In the genomic region with DNA sequence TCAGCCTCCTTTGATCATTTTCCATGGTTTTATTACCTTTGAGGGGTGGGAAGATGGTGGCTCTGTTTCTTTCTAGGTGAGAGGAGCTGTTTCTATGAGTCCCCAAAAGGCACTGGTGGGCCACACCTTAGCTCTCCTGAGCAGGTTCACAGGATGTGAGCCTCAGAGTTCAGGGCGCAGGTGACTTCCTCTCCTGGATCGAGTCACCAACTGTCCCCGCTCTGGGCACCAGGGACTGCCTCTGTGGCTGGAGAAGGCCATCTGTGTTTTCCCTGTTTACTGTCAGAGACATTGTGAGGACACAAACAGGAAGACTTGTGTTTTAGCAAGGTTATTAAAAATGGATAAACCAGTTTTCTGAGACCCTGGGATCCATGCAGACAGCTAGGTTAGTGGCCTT, we compare ENCODE assay signal across 19 cellular contexts.
DNase-seq lines count a peak whose midpoint lies in the region; ATAC-seq and TF ChIP-seq lines count a peak whose summit lies in the region.
"Had no signal": no experiment of that assay in that cellular context is flagged by ENCODE, and none has a peak within 500 bp of the region (broad histone marks: within the 10 kb centered on the region; RNA-seq: fewer than 3 reads in every experiment).

No MANE protein-coding gene starts in this region.

- H3K4me1 ChIP-seq in right atrium auricular region (peaks cover 0 to 4% of the 10 kb centered on the region in 2 donors), heart left ventricle (peaks cover 0 to 27% (median 0%) of the 10 kb centered on the region in 12 donors)
- H3K4me1 ChIP-seq: Peyer's patch, testis had no signal

- DNase-seq in right atrium auricular region (ENCODE audit: low spot score) (peak; percentile 43), heart left ventricle (no peak), glutamatergic neuron (no peak)
- DNase-seq: activated T-cell treated with anti-CD3 and anti-CD28 coated beads, Interleukin-2, amount 50 U/mL, for 1 hour; IMR-90; NCI-H1105 treated with DMSO at 0.1 percent for 48 hours; NCI-H2081 treated with DMSO at 0.1 percent for 48 hours; NCI-H446 treated with DMSO at 0.1 percent for 48 hours; nucleus accumbens; Peyer's patch; stimulated activated CD4-positive, alpha-beta T cell treated with anti-CD3 and anti-CD28 coated beads, Interleukin-1b, Interleukin-23, amount 100 ng/mL, for 48 hours; testis had no signal

- no peak for TF ChIP-seq POLR2A in heart left ventricle (IDR thresholded peaks at IDR 0.05)

- intact Hi-C loops in heart left ventricle (cut with DNase I) = loop anchor here in 1 of 10 donors (10.0 kb wide), 1 partner anchor 195 kb away; no protein-coding TSS in a partner anchor

- ATAC-seq in heart left ventricle (no peak), GM18511 (IDR thresholded peaks at IDR 0.05; ENCODE audit: unreplicated experiment) (peak; percentile 42), GM18861 (IDR thresholded peaks at IDR 0.05; ENCODE audit: unreplicated experiment) (no peak), HG03457 (IDR thresholded peaks at IDR 0.05; ENCODE audit: unreplicated experiment) (no peak)
- ATAC-seq in activated T-helper 17 cell treated with anti-CD3 and anti-CD28 coated beads, Interleukin-2, amount 50 U/mL, for 72 hours (replicated peaks) = no peak
- ATAC-seq: stimulated activated effector memory CD8-positive, alpha-beta T cell treated with anti-CD3 and anti-CD28 coated beads, Interleukin-12 subunit alpha, Interleukin-12 subunit beta, amount 100 ng/mL, for 72 hours had no signal

- H3K36me3 ChIP-seq in right atrium auricular region (no peaks in the 10 kb centered on the region), heart left ventricle (no peaks in the 10 kb centered on the region)
- H3K36me3 ChIP-seq: Peyer's patch, SJSA1 had no signal

- H3K4me3 Mint-ChIP-seq in activated T-helper 17 cell treated with anti-CD3 and anti-CD28 coated beads, Interleukin-2, amount 50 U/mL, for 72 hours = no peak overlapping the region
- H3K4me3 Mint-ChIP-seq in glutamatergic neuron (ENCODE audit: unreplicated experiment) = no peak overlapping the region
- H3K4me3 Mint-ChIP-seq: stimulated activated effector memory CD8-positive, alpha-beta T cell treated with anti-CD3 and anti-CD28 coated beads, Interleukin-12 subunit alpha, Interleukin-12 subunit beta, amount 100 ng/mL, for 72 hours had no signal

- no peaks in the 10 kb centered on the region for H3K36me3 Mint-ChIP-seq in activated T-helper 17 cell treated with anti-CD3 and anti-CD28 coated beads, Interleukin-2, amount 50 U/mL, for 72 hours (ENCODE audit: low read depth)
- no peaks in the 10 kb centered on the region for H3K36me3 Mint-ChIP-seq in glutamatergic neuron (ENCODE audit: unreplicated experiment)
- H3K36me3 Mint-ChIP-seq: stimulated activated effector memory CD8-positive, alpha-beta T cell treated with anti-CD3 and anti-CD28 coated beads, Interleukin-12 subunit alpha, Interleukin-12 subunit beta, amount 100 ng/mL, for 72 hours had no signal

- no peaks in the 10 kb centered on the region for H3K27me3 ChIP-seq in right atrium auricular region
- no peaks in the 10 kb centered on the region for H3K27me3 ChIP-seq in heart left ventricle
- H3K27me3 ChIP-seq: Peyer's patch, SJSA1, testis had no signal

- H3K27ac ChIP-seq in right atrium auricular region (no peak overlapping the region), heart left ventricle (no peak overlapping the region)
- H3K27ac ChIP-seq: Peyer's patch, SJSA1, skin epidermis, testis had no signal

- H3K4me1 Mint-ChIP-seq in activated T-helper 17 cell treated with anti-CD3 and anti-CD28 coated beads, Interleukin-2, amount 50 U/mL, for 72 hours = peaks cover 15% of the 10 kb centered on the region
- H3K4me1 Mint-ChIP-seq in glutamatergic neuron (ENCODE audit: low read depth, unreplicated experiment) = no peaks in the 10 kb centered on the region

- peak overlapping the region; percentile 1 for H3K27ac Mint-ChIP-seq in activated T-helper 17 cell treated with anti-CD3 and anti-CD28 coated beads, Interleukin-2, amount 50 U/mL, for 72 hours
- no peak overlapping the region for H3K27ac Mint-ChIP-seq in glutamatergic neuron (ENCODE audit: unreplicated experiment)
- H3K27ac Mint-ChIP-seq: stimulated activated effector memory CD8-positive, alpha-beta T cell treated with anti-CD3 and anti-CD28 coated beads, Interleukin-12 subunit alpha, Interleukin-12 subunit beta, amount 100 ng/mL, for 72 hours had no signal

- H3K9me3 ChIP-seq in right atrium auricular region (no peaks in the 10 kb centered on the region), heart left ventricle (no peaks in the 10 kb centered on the region)
- H3K9me3 ChIP-seq: Peyer's patch, SJSA1, testis had no signal

- no peaks in the 10 kb centered on the region for H3K9me3 Mint-ChIP-seq in activated T-helper 17 cell treated with anti-CD3 and anti-CD28 coated beads, Interleukin-2, amount 50 U/mL, for 72 hours
- H3K9me3 Mint-ChIP-seq in glutamatergic neuron (ENCODE audit: unreplicated experiment) = no peaks in the 10 kb centered on the region
- H3K9me3 Mint-ChIP-seq: stimulated activated effector memory CD8-positive, alpha-beta T cell treated with anti-CD3 and anti-CD28 coated beads, Interleukin-12 subunit alpha, Interleukin-12 subunit beta, amount 100 ng/mL, for 72 hours had no signal

- WGBS in heart left ventricle, 4 donors = 78 to 87% (median 80%) methylated on average over 3 of the region's 3 CpGs

- no peak for TF ChIP-seq CTCF in right atrium auricular region (IDR thresholded peaks at IDR 0.05)
- no peak for TF ChIP-seq CTCF in heart left ventricle (IDR thresholded peaks at IDR 0.05)
- TF ChIP-seq CTCF in glutamatergic neuron (IDR thresholded peaks at IDR 0.05; ENCODE audit: partially characterized antibody, unreplicated experiment) = no peak

- no peak overlapping the region for H3K4me3 ChIP-seq in right atrium auricular region
- no peak overlapping the region for H3K4me3 ChIP-seq in heart left ventricle
- H3K4me3 ChIP-seq: Peyer's patch, SJSA1, skin epidermis, testis had no signal

- H3K27me3 Mint-ChIP-seq in activated T-helper 17 cell treated with anti-CD3 and anti-CD28 coated beads, Interleukin-2, amount 50 U/mL, for 72 hours = no peaks in the 10 kb centered on the region
- H3K27me3 Mint-ChIP-seq in glutamatergic neuron (ENCODE audit: unreplicated experiment) = peaks cover 4% of the 10 kb centered on the region
